ENCODE assay signal across 15 cellular contexts in the genomic region with DNA sequence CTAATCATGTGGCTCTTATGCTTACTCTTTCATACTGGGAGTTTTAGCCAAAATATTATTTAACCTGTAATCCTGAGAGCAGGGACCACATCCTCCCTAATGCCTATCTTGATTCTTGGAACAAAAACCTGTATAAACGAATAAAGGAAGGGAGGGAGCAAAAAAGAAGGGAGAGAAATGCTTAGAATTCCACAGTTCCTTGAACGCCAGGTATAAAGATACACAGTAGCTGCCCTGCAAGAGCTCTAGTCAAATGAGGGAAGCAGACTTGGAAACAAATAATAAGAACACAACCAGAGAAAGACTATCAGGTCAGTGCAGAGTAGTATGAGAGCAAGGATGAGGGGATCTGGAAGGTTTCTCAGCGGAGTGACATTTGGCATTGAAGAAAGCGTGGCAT.
DNase-seq lines count a peak whose midpoint lies in the region; ATAC-seq, FAIRE-seq and TF ChIP-seq lines count a peak whose summit lies in the region.
"Had no signal": no experiment of that assay in that cellular context is flagged by ENCODE, and none has a peak within 500 bp of the region (broad histone marks: within the 10 kb centered on the region; RNA-seq: fewer than 3 reads in every experiment).

No MANE protein-coding gene starts in this region.

- ATAC-seq in A549 = no peak; a peak in 1 of 6 replicates
- peak; percentile 8 for ATAC-seq in GM21528 (IDR thresholded peaks at IDR 0.05; ENCODE audit: low FRiP score, unreplicated experiment)
- peak; percentile 31; the same call in 1 of the 2 replicates for ATAC-seq in Panc1
- no peak for ATAC-seq in HG02642 (IDR thresholded peaks at IDR 0.05; ENCODE audit: poor library complexity, unreplicated experiment)
- ATAC-seq: activated CD4-positive, CD25-positive, alpha-beta regulatory T cell treated with anti-CD3 and anti-CD28 coated beads, Interleukin-2, amount 50 U/mL, for 24 hours had no signal

- DNase-seq in A549 (ENCODE audit: low read depth in 1 of 2, low spot score in 1 of 2) (no peak), Panc1 (ENCODE audit: low read depth, low spot score) (no peak), lower leg skin (ENCODE audit: low spot score in 2 of 2) (no peak), sigmoid colon (no peak)
- DNase-seq in central memory CD4-positive, alpha-beta T cell = no peak
- DNase-seq: activated naive CD4-positive, alpha-beta T cell; cerebellar nuclear complex had no signal

- H3K9me3 ChIP-seq in A549 (peaks cover 3% of the 10 kb centered on the region; the same call in 1 of the 3 replicates), Panc1 (ENCODE audit: control insufficient read depth, insufficient read depth, low read depth, low read length) (no peaks in the 10 kb centered on the region), iPS-20b (ENCODE audit: insufficient read depth, low read depth, low read length) (no peaks in the 10 kb centered on the region), sigmoid colon (no peaks in the 10 kb centered on the region)
- H3K9me3 ChIP-seq: BLaER1, prostate gland, transverse colon had no signal

- 9% methylated on average over 4 of the region's 4 CpGs for WGBS in A549 (ENCODE audit: missing lambda C conversion rate)
- WGBS in lower leg skin, 2 donors = 49 to 53% methylated on average over 4 of the region's 4 CpGs
- WGBS in sigmoid colon, 2 donors = 21 to 47% methylated on average over 4 of the region's 4 CpGs

- in situ Hi-C loops in Panc1 (cut with HindIII; ENCODE audit: low pct_unique_long_range_greater_than_20kb, low sequenced_read_pairs) = no loop called here

- H3K27ac ChIP-seq in A549 = no peak overlapping the region
- no peak overlapping the region for H3K27ac ChIP-seq in Panc1 (ENCODE audit: low read length)
- no peak overlapping the region for H3K27ac ChIP-seq in iPS-20b (ENCODE audit: low read length)
- no peak overlapping the region for H3K27ac ChIP-seq in sigmoid colon
- H3K27ac ChIP-seq: BLaER1, prostate gland, transverse colon had no signal

- POLR2A ChIA-PET in A549 (lab: Yijun Ruan, JAX) (no interaction called here), Panc1 (lab: Charles Lee) (no interaction called here)

- H3K4me3 ChIP-seq in A549 (no peak overlapping the region), Panc1 (ENCODE audit: low read depth in 2 of 2, low read length in 2 of 2) (no peak overlapping the region), iPS-20b (ENCODE audit: low read length) (peak overlapping the region; percentile 3; the same call in 1 of the 2 replicates), lower leg skin (ENCODE audit: low read depth, poor library complexity, severe bottlenecking) (no peak overlapping the region), sigmoid colon (no peak overlapping the region)
- H3K4me3 ChIP-seq: BLaER1, prostate gland, transverse colon had no signal

- H3K27me3 ChIP-seq in Panc1 (ENCODE audit: control insufficient read depth, insufficient read depth, low read length) = peaks cover 38% of the 10 kb centered on the region
- no peaks in the 10 kb centered on the region for H3K27me3 ChIP-seq in iPS-20b (ENCODE audit: insufficient read depth, low read length)
- peaks cover 0 to 3% (median 0%) of the 10 kb centered on the region in 3 donors for H3K27me3 ChIP-seq in sigmoid colon
- H3K27me3 ChIP-seq: BLaER1 had no signal

- H3K4me2 ChIP-seq in A549 = peak overlapping the region; percentile 31; the same call in 2 of the 3 replicates
- H3K4me2 ChIP-seq: BLaER1 had no signal

- FAIRE-seq in A549 (lab: Jason Lieb, UNC) = no peak
- FAIRE-seq: frontal cortex had no signal

- TF ChIP-seq RAD21 in A549 (conservative IDR thresholded peaks at IDR 0.05 in 1 of 2, IDR thresholded peaks at IDR 0.05 in 1 of 2) = no peak

- H3K4me1 ChIP-seq in A549 (peaks cover 3% of the 10 kb centered on the region; the same call in 1 of the 3 replicates), Panc1 (ENCODE audit: control insufficient read depth, insufficient read depth, low read length) (no peaks in the 10 kb centered on the region), iPS-20b (ENCODE audit: insufficient read depth, low read length) (peaks cover 7% of the 10 kb centered on the region; the same call in 1 of the 2 replicates), sigmoid colon (peaks cover 0 to 9% (median 0%) of the 10 kb centered on the region in 4 donors)
- H3K4me1 ChIP-seq: BLaER1, prostate gland, transverse colon had no signal

- TF ChIP-seq CTCF in A549 (IDR thresholded peaks at IDR 0.05) = no peak
- no peak for TF ChIP-seq CTCF in Panc1 (IDR thresholded peaks at IDR 0.05)
- TF ChIP-seq CTCF in lower leg skin (IDR thresholded peaks at IDR 0.05) = no peak
- no peak for TF ChIP-seq CTCF in sigmoid colon (IDR thresholded peaks at IDR 0.05)

- no peaks in the 10 kb centered on the region for H3K36me3 ChIP-seq in Panc1 (ENCODE audit: control insufficient read depth, insufficient read depth, low read length)
- no peaks in the 10 kb centered on the region for H3K36me3 ChIP-seq in iPS-20b (ENCODE audit: insufficient read depth, low read depth, low read length)
- no peaks in the 10 kb centered on the region for H3K36me3 ChIP-seq in sigmoid colon
- H3K36me3 ChIP-seq: BLaER1, prostate gland, transverse colon had no signal

- TF ChIP-seq POLR2A in A549 (IDR thresholded peaks at IDR 0.05; ENCODE audit: low read length) (no peak), lower leg skin (IDR thresholded peaks at IDR 0.05) (no peak), sigmoid colon (IDR thresholded peaks at IDR 0.05) (no peak)

- CTCF ChIA-PET in A549 (lab: Yijun Ruan, JAX) (interaction anchor here (0.6 to 4.9 kb wide), 33 partner anchors 10 to 1635 kb away, joined by 3 to 46 read pairs (median 3); no protein-coding TSS in a partner anchor), Panc1 (lab: Charles Lee) (interaction anchor here (0.5 to 0.6 kb wide), 3 partner anchors 16 to 1453 kb away, joined by 4 to 8 read pairs (median 7); no protein-coding TSS in a partner anchor)

- no peak for TF ChIP-seq EP300 in A549 (IDR thresholded peaks at IDR 0.05)
- TF ChIP-seq EP300 in sigmoid colon (IDR thresholded peaks at IDR 0.05) = no peak

- no TSS peak for BruUV-seq in Panc1 (replicated peaks; lab: Mats Ljungman, UMichigan)

- intact Hi-C loops in Panc1 (cut with micrococcal nuclease; ENCODE audit: unreplicated experiment) (loop anchor here (5.0 to 10.0 kb wide), 4 partner anchors 150 to 1637 kb away; no protein-coding TSS in a partner anchor), lower leg skin (cut with DNase I; ENCODE audit: low total_unique reads) (loop anchor here (10.0 kb wide), 1 partner anchor 1467 kb away; the partner anchor contains the start of gene TGFB2), sigmoid colon (cut with DNase I) (loop anchor here (5.0 kb wide), 2 partner anchors 150 to 1480 kb away; no protein-coding TSS in a partner anchor)

- peak overlapping the region; percentile 29; the same call in 1 of the 2 replicates for H3K9ac ChIP-seq in iPS-20b (ENCODE audit: low read depth, low read length)
- H3K9ac ChIP-seq: BLaER1 had no signal

TF ChIP-seq in A549, 52 proteins besides CTCF, POLR2A, EP300 and RAD21:
- TF ChIP-seq SMC3 (IDR thresholded peaks at IDR 0.05) = no peak

Comparison
In these comparisons a context has a peak if more than half of its experiments do, and no peak if none do; other contexts are left out.
1. ATAC-seq: peak in GM21528 (single experiment) and Panc1 (single experiment); none in A549 (0 of 2) and HG02642 (single experiment).